Comparison of ENCODE assay signal across 17 cellular contexts in genomic region chr6:15493437-15494168, GRCh38.
DNase-seq lines count a peak whose midpoint lies in the region; ATAC-seq and TF ChIP-seq lines count a peak whose summit lies in the region.
"Had no signal": no experiment of that assay in that cellular context is flagged by ENCODE, and none has a peak within 500 bp of the region (broad histone marks: within the 10 kb centered on the region; RNA-seq: fewer than 3 reads in every experiment).

No MANE protein-coding gene starts in this region.

- H2BK5ac ChIP-seq in IMR-90 (ENCODE audit: low read depth, low read length, poor library complexity, severe bottlenecking), result no peak overlapping the region
- no peak overlapping the region for H2BK5ac ChIP-seq in mesenchymal stem cell (ENCODE audit: low read depth, low read length, poor library complexity, severe bottlenecking)

- H3K4me3 ChIP-seq in IMR-90 (ENCODE audit: insufficient read depth, low read depth, low read length), result no peak overlapping the region
- H3K4me3 ChIP-seq in choroid plexus epithelial cell (ENCODE audit: low read depth, low read length), result no peak overlapping the region
- H3K4me3 ChIP-seq in mesenchymal stem cell (ENCODE audit: insufficient read depth in 1 of 2, low read depth in 1 of 2, low read length in 2 of 2), result no peak overlapping the region
- H3K4me3 ChIP-seq: BLaER1 treated with 17β-estradiol and CSF1 and Interleukin-3, amounts not matched to agents 10 nM and 100 nM; pancreas had no signal

- H3K4me1 ChIP-seq in IMR-90 (ENCODE audit: control insufficient read depth, insufficient read depth, low read length) (peaks cover 13% of the 10 kb centered on the region), mesenchymal stem cell (ENCODE audit: control insufficient read depth, insufficient read depth, low read depth, low read length) (peaks cover 2% of the 10 kb centered on the region)

- WGBS in IMR-90 (ENCODE audit: extremely low coverage in 2 of 2, insufficient read length in 1 of 2), 2 experiments, result no CpG with 5 or more reads among the region's 9 CpGs
- WGBS in mesenchymal stem cell, result 76% methylated on average over 8 of the region's 9 CpGs

- no peaks in the 10 kb centered on the region for H3K9me3 ChIP-seq in IMR-90 (ENCODE audit: control insufficient read depth, insufficient read depth, low read length)
- no peaks in the 10 kb centered on the region for H3K9me3 ChIP-seq in mesenchymal stem cell (ENCODE audit: control insufficient read depth, low read length)
- H3K9me3 ChIP-seq: BLaER1 treated with 17β-estradiol and CSF1 and Interleukin-3, amounts not matched to agents 10 nM and 100 nM; pancreas had no signal

- peaks cover 11% of the 10 kb centered on the region for H3K9me1 ChIP-seq in IMR-90 (ENCODE audit: insufficient read depth, low read length)

- H4K5ac ChIP-seq in IMR-90 (ENCODE audit: low read depth, low read length), result no peak overlapping the region

- in situ Hi-C loops in IMR-90 (cut with MboI; ENCODE audit: low sequenced_read_pairs), result no loop called here

- BruUV-seq in IMR-90 (replicated peaks; lab: Mats Ljungman, UMichigan), result no TSS peak

- TF ChIP-seq POLR2A in IMR-90 (IDR thresholded peaks at IDR 0.05; ENCODE audit: low read depth, low read length), result no peak

- dilution Hi-C loops in IMR-90 (cut with HindIII; ENCODE audit: low sequenced_read_pairs, unreplicated experiment), result no loop called here

- H3K23ac ChIP-seq in IMR-90 (ENCODE audit: low read depth, low read length) (no peak overlapping the region), mesenchymal stem cell (ENCODE audit: low read length in 2 of 2) (no peak overlapping the region)

- H3K56ac ChIP-seq in IMR-90 (ENCODE audit: extremely low read depth, insufficient read depth, low read length), result no peak overlapping the region

- intact Hi-C loops in IMR-90 (cut with micrococcal nuclease), result loop anchor here (2.0 to 10.0 kb wide), 2 partner anchors 129 to 1369 kb away; no protein-coding TSS in a partner anchor

- no peak overlapping the region for H2BK20ac ChIP-seq in IMR-90 (ENCODE audit: low read depth, low read length)

- POLR2A ChIA-PET in IMR-90 (lab: Charles Lee; ENCODE audit: unreplicated experiment), result no interaction called here

- H3K79me1 ChIP-seq in IMR-90 (ENCODE audit: low read depth in 1 of 2, low read length in 2 of 2) (peaks cover 25 to 63% of the 10 kb centered on the region in 2 experiments), mesenchymal stem cell (replicated peaks; ENCODE audit: low read length, poor library complexity, severe bottlenecking) (peaks cover 29% of the 10 kb centered on the region)

- DNase-seq in ELR (ENCODE audit: low read depth) (peak; percentile 31), IMR-90 (peak; percentile 63), choroid plexus epithelial cell (ENCODE audit: low read depth) (peak; percentile 45), mesenchymal stem cell (peak; percentile 70), NCI-H510A (lab: John Stamatoyannopoulos, UW) (no peak)
- DNase-seq in activated CD8-positive, alpha-beta memory T cell treated with anti-CD3 and anti-CD28 coated beads, Interleukin-2, amount 50 U/mL, for 48 hours, result no peak
- DNase-seq: activated CD8-positive, alpha-beta memory T cell treated with anti-CD3 and anti-CD28 coated beads, Interleukin-2, amount 50 U/mL, for 4 hours; activated naive CD8-positive, alpha-beta T cell treated with anti-CD3 and anti-CD28 coated beads, Interleukin-2, amount 10 ng/mL, durations not matched to agents 7 days and 5 days; NCI-H510A treated with DMSO at 0.1 percent for 48 hours; pancreas; PC-3; small intestine; stimulated activated naive CD8-positive, alpha-beta T cell treated with anti-CD3 and anti-CD28 coated beads, Interleukin-15, Interleukin-2, amounts not matched to agents 100 U/mL and 50 U/mL, for 24 hours; SW 1271 had no signal

- H4K91ac ChIP-seq in IMR-90 (ENCODE audit: insufficient read depth, low read depth, low read length), result no peak overlapping the region
- no peak overlapping the region for H4K91ac ChIP-seq in mesenchymal stem cell (ENCODE audit: low read length)

- H3K4ac ChIP-seq in IMR-90 (ENCODE audit: low read depth, low read length), result no peak overlapping the region
- H3K4ac ChIP-seq in mesenchymal stem cell (ENCODE audit: low read depth in 1 of 2, low read length in 2 of 2), result no peak overlapping the region

- H4K8ac ChIP-seq in IMR-90 (ENCODE audit: low read depth in 2 of 2, low read length in 2 of 2) (no peak overlapping the region), mesenchymal stem cell (ENCODE audit: low read length) (no peak overlapping the region)

- H4K20me1 ChIP-seq in IMR-90 (ENCODE audit: insufficient read depth, low read length), result peaks cover 56% of the 10 kb centered on the region

- H3K14ac ChIP-seq in IMR-90 (replicated peaks; ENCODE audit: low read depth, low read length), result no peak overlapping the region
- no peak overlapping the region for H3K14ac ChIP-seq in mesenchymal stem cell (ENCODE audit: low read length in 2 of 2)

- H3K27ac ChIP-seq in IMR-90 (ENCODE audit: insufficient read depth, low read length), result no peak overlapping the region
- no peak overlapping the region for H3K27ac ChIP-seq in mesenchymal stem cell (ENCODE audit: low read length, poor library complexity, severe bottlenecking)
- H3K27ac ChIP-seq: BLaER1 treated with 17β-estradiol and CSF1 and Interleukin-3, amounts not matched to agents 10 nM and 100 nM; pancreas had no signal

- H2AK5ac ChIP-seq in IMR-90 (ENCODE audit: low read depth, low read length) (no peak overlapping the region), mesenchymal stem cell (ENCODE audit: low read length, severe bottlenecking) (no peak overlapping the region)

- CTCF ChIA-PET in IMR-90 (lab: Yijun Ruan, JAX), result no interaction called here

- H2BK15ac ChIP-seq in IMR-90 (ENCODE audit: low read depth, low read length) (no peak overlapping the region), mesenchymal stem cell (ENCODE audit: low read depth, poor library complexity, severe bottlenecking) (peak overlapping the region; percentile 31)

- H3K18ac ChIP-seq in IMR-90 (ENCODE audit: low read depth, low read length), result no peak overlapping the region
- H3K18ac ChIP-seq in mesenchymal stem cell (ENCODE audit: low read depth in 1 of 2, low read length in 2 of 2), result no peak overlapping the region

- H3K36me3 ChIP-seq in IMR-90 (ENCODE audit: control insufficient read depth, insufficient read depth, low read length), result peaks cover 33% of the 10 kb centered on the region
- H3K36me3 ChIP-seq in mesenchymal stem cell (ENCODE audit: control insufficient read depth in 1 of 2, insufficient read depth in 2 of 2, low read depth in 1 of 2, low read length in 2 of 2), result peaks cover 38 to 45% of the 10 kb centered on the region in 2 experiments

- no peak for TF ChIP-seq RAD21 in IMR-90 (IDR thresholded peaks at IDR 0.05; ENCODE audit: low read length)

- H3K27me3 ChIP-seq in IMR-90 (ENCODE audit: control insufficient read depth, insufficient read depth, low read length), result no peaks in the 10 kb centered on the region
- H3K27me3 ChIP-seq in mesenchymal stem cell (ENCODE audit: control insufficient read depth in 1 of 2, insufficient read depth in 1 of 2, low read length in 2 of 2), result no peaks in the 10 kb centered on the region
- H3K27me3 ChIP-seq: BLaER1 treated with 17β-estradiol and CSF1 and Interleukin-3, amounts not matched to agents 10 nM and 100 nM; pancreas had no signal

- H3K4me2 ChIP-seq in IMR-90 (ENCODE audit: low read depth, low read length) (no peak overlapping the region), mesenchymal stem cell (ENCODE audit: low read length, poor library complexity, severe bottlenecking) (no peak overlapping the region)

- H2BK120ac ChIP-seq in IMR-90 (ENCODE audit: low read depth, low read length), result no peak overlapping the region
- no peak overlapping the region for H2BK120ac ChIP-seq in mesenchymal stem cell (ENCODE audit: low read depth, low read length)

- H2AFZ ChIP-seq in IMR-90 (replicated peaks; ENCODE audit: low read length, poor library complexity) (no peak overlapping the region), mesenchymal stem cell (ENCODE audit: low read depth, low read length) (no peak overlapping the region)

- TF ChIP-seq CTCF in IMR-90 (conservative IDR thresholded peaks at IDR 0.05; ENCODE audit: low read depth, low read length) (no peak), choroid plexus epithelial cell (conservative IDR thresholded peaks at IDR 0.05; ENCODE audit: low read depth, low read length) (no peak)

- 0 out of 2 replicates have a peak, but pooled peaks have one; percentile 28 for ATAC-seq in IMR-90 (ENCODE audit: low read depth)
- ATAC-seq in HG03280 (IDR thresholded peaks at IDR 0.05; ENCODE audit: unreplicated experiment), result no peak
- ATAC-seq: left lobe of liver; pancreas; PC-3; stimulated activated naive CD8-positive, alpha-beta T cell treated with anti-CD3 and anti-CD28 coated beads, Interleukin-15, Interleukin-2, amounts not matched to agents 100 U/mL and 50 U/mL, for 24 hours had no signal

- no peak overlapping the region for H2BK12ac ChIP-seq in mesenchymal stem cell (ENCODE audit: low read length in 2 of 2)

- H3K9ac ChIP-seq in IMR-90 (ENCODE audit: low read depth, low read length), result no peak overlapping the region
- no peak overlapping the region for H3K9ac ChIP-seq in mesenchymal stem cell (ENCODE audit: low read length)
- H3K9ac ChIP-seq: BLaER1 treated with 17β-estradiol and CSF1 and Interleukin-3, amounts not matched to agents 10 nM and 100 nM had no signal

- H2AK9ac ChIP-seq in IMR-90 (replicated peaks; ENCODE audit: low read depth, low read length, poor library complexity), result no peak overlapping the region

TF ChIP-seq in IMR-90, 13 proteins besides CTCF, POLR2A, EP300 and RAD21:
- TF ChIP-seq FOS (IDR thresholded peaks at IDR 0.05; ENCODE audit: low read depth, low read length), result peak; percentile 43; the same call in 1 of the 2 replicates
- no peak for TF ChIP-seq ELK1 (IDR thresholded peaks at IDR 0.05; ENCODE audit: borderline replicate concordance, low read depth, low read length)

Comparison
In these comparisons a context has a peak if more than half of its experiments do, and no peak if none do; other contexts are left out.
1. DNase-seq: peak in ELR (single experiment), IMR-90 (single experiment), choroid plexus epithelial cell (single experiment) and mesenchymal stem cell (single experiment); none in NCI-H510A (single experiment) and activated CD8-positive, alpha-beta memory T cell treated with anti-CD3 and anti-CD28 coated beads, Interleukin-2, amount 50 U/mL, for 48 hours (single experiment).